Comparison of ENCODE assay signal across 3 cellular contexts in the genomic region with DNA sequence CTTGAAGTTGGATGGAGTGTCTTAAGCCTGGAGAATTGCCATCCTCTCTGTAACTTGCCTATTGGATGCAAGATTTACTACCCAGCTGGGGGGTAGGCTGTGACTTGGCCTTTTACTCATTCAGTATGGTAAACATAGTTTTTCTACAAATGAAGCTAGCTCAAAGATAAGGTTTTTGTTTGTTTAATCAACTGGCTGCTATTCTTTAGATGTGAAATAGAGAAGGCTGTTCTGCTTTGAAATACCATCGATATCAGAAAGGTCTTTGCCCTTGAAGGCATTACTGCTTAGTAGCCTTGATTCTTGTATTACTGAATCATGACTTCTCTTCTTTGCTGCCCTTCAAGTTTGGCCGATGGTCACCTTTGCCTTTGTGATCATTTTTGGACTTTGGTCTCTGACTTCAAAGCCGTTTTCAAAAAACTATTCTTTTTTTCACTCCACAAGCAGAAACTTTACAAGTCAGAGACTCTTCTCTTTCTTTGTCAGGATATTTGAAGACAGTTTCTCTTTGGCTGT.
TF ChIP-seq lines count a peak whose summit lies in the region.

No MANE protein-coding gene starts in this region.

TF ChIP-seq in A549, 52 proteins besides CTCF, POLR2A, EP300 and RAD21:
- no peak for TF ChIP-seq CEBPB (IDR thresholded peaks at IDR 0.05)
- TF ChIP-seq, protein P1, sequence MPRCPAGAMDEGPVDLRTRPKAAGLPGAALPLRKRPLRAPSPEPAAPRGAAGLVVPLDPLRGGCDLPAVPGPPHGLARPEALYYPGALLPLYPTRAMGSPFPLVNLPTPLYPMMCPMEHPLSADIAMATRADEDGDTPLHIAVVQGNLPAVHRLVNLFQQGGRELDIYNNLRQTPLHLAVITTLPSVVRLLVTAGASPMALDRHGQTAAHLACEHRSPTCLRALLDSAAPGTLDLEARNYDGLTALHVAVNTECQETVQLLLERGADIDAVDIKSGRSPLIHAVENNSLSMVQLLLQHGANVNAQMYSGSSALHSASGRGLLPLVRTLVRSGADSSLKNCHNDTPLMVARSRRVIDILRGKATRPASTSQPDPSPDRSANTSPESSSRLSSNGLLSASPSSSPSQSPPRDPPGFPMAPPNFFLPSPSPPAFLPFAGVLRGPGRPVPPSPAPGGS (IDR thresholded peaks at IDR 0.05) = no peak
- TF ChIP-seq, protein P2, sequence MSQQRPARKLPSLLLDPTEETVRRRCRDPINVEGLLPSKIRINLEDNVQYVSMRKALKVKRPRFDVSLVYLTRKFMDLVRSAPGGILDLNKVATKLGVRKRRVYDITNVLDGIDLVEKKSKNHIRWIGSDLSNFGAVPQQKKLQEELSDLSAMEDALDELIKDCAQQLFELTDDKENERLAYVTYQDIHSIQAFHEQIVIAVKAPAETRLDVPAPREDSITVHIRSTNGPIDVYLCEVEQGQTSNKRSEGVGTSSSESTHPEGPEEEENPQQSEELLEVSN (IDR thresholded peaks at IDR 0.05; ENCODE audit: borderline replicate concordance, low read depth) = no peak
- TF ChIP-seq SMC3 (IDR thresholded peaks at IDR 0.05) = no peak
- TF ChIP-seq ZFP36 (IDR thresholded peaks at IDR 0.05; ENCODE audit: borderline replicate concordance, partially characterized antibody) = no peak
- no peak for TF ChIP-seq GATA3 (IDR thresholded peaks at IDR 0.05; ENCODE audit: borderline replicate concordance)
- TF ChIP-seq TP53 (CRISPR knock-in tag; IDR thresholded peaks at IDR 0.05) = no peak
- TF ChIP-seq, protein P3, sequence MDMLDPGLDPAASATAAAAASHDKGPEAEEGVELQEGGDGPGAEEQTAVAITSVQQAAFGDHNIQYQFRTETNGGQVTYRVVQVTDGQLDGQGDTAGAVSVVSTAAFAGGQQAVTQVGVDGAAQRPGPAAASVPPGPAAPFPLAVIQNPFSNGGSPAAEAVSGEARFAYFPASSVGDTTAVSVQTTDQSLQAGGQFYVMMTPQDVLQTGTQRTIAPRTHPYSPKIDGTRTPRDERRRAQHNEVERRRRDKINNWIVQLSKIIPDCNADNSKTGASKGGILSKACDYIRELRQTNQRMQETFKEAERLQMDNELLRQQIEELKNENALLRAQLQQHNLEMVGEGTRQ (IDR thresholded peaks at IDR 0.05) = no peak
- TF ChIP-seq JUN (IDR thresholded peaks at IDR 0.05) = no peak
- TF ChIP-seq ZSCAN20 (CRISPR knock-in tag; IDR thresholded peaks at IDR 0.05) = no peak
- no peak for TF ChIP-seq MAFK (IDR thresholded peaks at IDR 0.05; ENCODE audit: partially characterized antibody)
- no peak for TF ChIP-seq EHMT2 (IDR thresholded peaks at IDR 0.05; ENCODE audit: low read depth)
- TF ChIP-seq EHF (CRISPR knock-in tag; IDR thresholded peaks at IDR 0.05) = no peak
- TF ChIP-seq FOSL2 (IDR thresholded peaks at IDR 0.05) = no peak
- TF ChIP-seq FOSL2 (CRISPR knock-in tag; IDR thresholded peaks at IDR 0.05) = no peak
- no peak for TF ChIP-seq POLR2AphosphoS2 (conservative IDR thresholded peaks at IDR 0.05; ENCODE audit: low read length)
- TF ChIP-seq RFX5 (IDR thresholded peaks at IDR 0.05) = no peak
- TF ChIP-seq HOXB5 (CRISPR knock-in tag; IDR thresholded peaks at IDR 0.05) = no peak
- TF ChIP-seq PHF8 (IDR thresholded peaks at IDR 0.05; ENCODE audit: borderline replicate concordance, low read depth) = no peak
TF ChIP-seq in A549: peak in this region for 0.

TF ChIP-seq in IMR-90, 13 proteins besides CTCF, POLR2A, EP300 and RAD21:
- TF ChIP-seq CEBPB (IDR thresholded peaks at IDR 0.05; ENCODE audit: low read depth, low read length) = no peak
- TF ChIP-seq, protein P3 (IDR thresholded peaks at IDR 0.05; ENCODE audit: low read depth, low read length) = no peak
- 0 out of 2 replicates have a peak, but pooled peaks have one; percentile 7 for TF ChIP-seq FOS (IDR thresholded peaks at IDR 0.05; ENCODE audit: low read depth, low read length)
- no peak for TF ChIP-seq MAZ (IDR thresholded peaks at IDR 0.05; ENCODE audit: borderline replicate concordance, low read depth, low read length)
- TF ChIP-seq MXI1 (IDR thresholded peaks at IDR 0.05; ENCODE audit: borderline replicate concordance, low read depth, low read length) = no peak

TF ChIP-seq in liver, 16 proteins besides CTCF, POLR2A, EP300 and RAD21:
- TF ChIP-seq, protein P4, sequence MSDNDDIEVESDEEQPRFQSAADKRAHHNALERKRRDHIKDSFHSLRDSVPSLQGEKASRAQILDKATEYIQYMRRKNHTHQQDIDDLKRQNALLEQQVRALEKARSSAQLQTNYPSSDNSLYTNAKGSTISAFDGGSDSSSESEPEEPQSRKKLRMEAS (IDR thresholded peaks at IDR 0.05) = no peak
- TF ChIP-seq RXRA (IDR thresholded peaks at IDR 0.05) = peak; percentile 45 to 84
- peak; percentile 55 to 85 for TF ChIP-seq HNF4A (conservative IDR thresholded peaks at IDR 0.05)
- no peak for TF ChIP-seq JUND (IDR thresholded peaks at IDR 0.05)
- peak; percentile 28 for TF ChIP-seq NR2F2 (IDR thresholded peaks at IDR 0.05)
- TF ChIP-seq SP1 (IDR thresholded peaks at IDR 0.05) = peak; percentile 52
- TF ChIP-seq TAF1 (conservative IDR thresholded peaks at IDR 0.05) = no peak
TF ChIP-seq in liver: peak in this region for 4.
